11 cellular contexts compared by ENCODE assay signal in the genomic region with DNA sequence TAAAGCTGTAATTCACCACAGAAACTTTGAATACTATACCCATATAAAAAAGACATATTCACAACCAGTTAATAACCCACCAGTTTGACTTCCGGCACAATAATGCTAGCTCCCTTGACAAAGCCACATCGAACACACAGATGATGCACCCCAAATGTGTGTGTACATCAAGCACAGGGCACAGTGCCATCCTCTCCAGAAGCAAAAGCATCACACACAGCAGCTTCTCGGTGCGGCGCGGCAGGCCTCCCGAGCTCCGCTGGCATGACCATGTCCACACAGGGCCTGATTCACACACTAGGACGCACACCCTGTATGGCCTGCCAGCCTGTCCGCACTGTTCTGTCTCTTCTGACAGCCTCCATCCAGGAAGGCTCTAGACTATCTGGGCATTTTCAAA.
A peak's percentile ranks its signal among the peaks of the same experiment; 100 is the strongest.
DNase-seq lines count a peak whose midpoint lies in the region; ATAC-seq lines count a peak whose summit lies in the region.
"Had no signal": no experiment of that assay in that cellular context is flagged by ENCODE, and none has a peak within 500 bp of the region (broad histone marks: within the 10 kb centered on the region; RNA-seq: fewer than 3 reads in every experiment).

No MANE protein-coding gene starts in this region.

- peaks cover 62% of the 10 kb centered on the region for H3K4me1 Mint-ChIP-seq in activated CD8-positive, alpha-beta T cell treated with anti-CD3 and anti-CD28 coated beads, Interleukin-2, amount 10 ng/mL, durations not matched to agents 7 days and 5 days (ENCODE audit: low read depth)
- H3K4me1 Mint-ChIP-seq in activated naive CD4-positive, alpha-beta T cell treated with anti-CD3 and anti-CD28 coated beads for 36 hours (ENCODE audit: low read depth): peaks cover 79% of the 10 kb centered on the region

- intact Hi-C loops in activated naive CD4-positive, alpha-beta T cell treated with anti-CD3 and anti-CD28 coated beads for 36 hours (cut with micrococcal nuclease): loop anchor here (1.0 to 5.0 kb wide), 3 partner anchors 8 to 47 kb away; no protein-coding TSS in a partner anchor

- peak; percentile 82 for ATAC-seq in activated CD8-positive, alpha-beta T cell treated with anti-CD3 and anti-CD28 coated beads, Interleukin-2, amount 10 ng/mL, durations not matched to agents 7 days and 5 days
- no peak for ATAC-seq in HG03520 (IDR thresholded peaks at IDR 0.05; ENCODE audit: unreplicated experiment)
- no peak for ATAC-seq in left lobe of liver
- no peak for ATAC-seq in HG03097 (IDR thresholded peaks at IDR 0.05; ENCODE audit: low FRiP score, unreplicated experiment)
- ATAC-seq: pancreas had no signal

- CTCF ChIA-PET in activated CD8-positive, alpha-beta T cell treated with anti-CD3 and anti-CD28 coated beads, Interleukin-2, amount 10 ng/mL, durations not matched to agents 7 days and 5 days (lab: Charles Lee): interaction anchor here (0.9 to 2.4 kb wide), 7 partner anchors 12 to 492 kb away, joined by 3 to 19 read pairs (median 5); no protein-coding TSS in a partner anchor
- CTCF ChIA-PET in activated naive CD4-positive, alpha-beta T cell treated with anti-CD3 and anti-CD28 coated beads for 36 hours (lab: Charles Lee): interaction anchor here (0.7 to 2.6 kb wide), 12 partner anchors 13 to 290 kb away, joined by 3 to 9 read pairs (median 4); no protein-coding TSS in a partner anchor

- H3K4me3 Mint-ChIP-seq in activated CD8-positive, alpha-beta T cell treated with anti-CD3 and anti-CD28 coated beads, Interleukin-2, amount 10 ng/mL, durations not matched to agents 7 days and 5 days: peak overlapping the region; percentile 67
- H3K4me3 Mint-ChIP-seq in activated naive CD4-positive, alpha-beta T cell treated with anti-CD3 and anti-CD28 coated beads for 36 hours: peak overlapping the region; percentile 74

- H3K27ac Mint-ChIP-seq in activated CD8-positive, alpha-beta T cell treated with anti-CD3 and anti-CD28 coated beads, Interleukin-2, amount 10 ng/mL, durations not matched to agents 7 days and 5 days: peak overlapping the region; percentile 91
- H3K27ac Mint-ChIP-seq in activated naive CD4-positive, alpha-beta T cell treated with anti-CD3 and anti-CD28 coated beads for 36 hours: peak overlapping the region; percentile 93

- H3K9me3 Mint-ChIP-seq in activated CD8-positive, alpha-beta T cell treated with anti-CD3 and anti-CD28 coated beads, Interleukin-2, amount 10 ng/mL, durations not matched to agents 7 days and 5 days (ENCODE audit: insufficient read depth): no peaks in the 10 kb centered on the region
- no peaks in the 10 kb centered on the region for H3K9me3 Mint-ChIP-seq in activated naive CD4-positive, alpha-beta T cell treated with anti-CD3 and anti-CD28 coated beads for 36 hours

- H3K4me3 ChIP-seq in Jurkat, Clone E6-1 (ENCODE audit: low read length): no peak overlapping the region
- H3K4me3 ChIP-seq: pancreas, skin epidermis had no signal

- H3K27me3 Mint-ChIP-seq in activated CD8-positive, alpha-beta T cell treated with anti-CD3 and anti-CD28 coated beads, Interleukin-2, amount 10 ng/mL, durations not matched to agents 7 days and 5 days (ENCODE audit: low read depth): no peaks in the 10 kb centered on the region
- no peaks in the 10 kb centered on the region for H3K27me3 Mint-ChIP-seq in activated naive CD4-positive, alpha-beta T cell treated with anti-CD3 and anti-CD28 coated beads for 36 hours (ENCODE audit: low read depth)

- H3K36me3 Mint-ChIP-seq in activated CD8-positive, alpha-beta T cell treated with anti-CD3 and anti-CD28 coated beads, Interleukin-2, amount 10 ng/mL, durations not matched to agents 7 days and 5 days (ENCODE audit: low read depth): peaks cover 73% of the 10 kb centered on the region
- H3K36me3 Mint-ChIP-seq in activated naive CD4-positive, alpha-beta T cell treated with anti-CD3 and anti-CD28 coated beads for 36 hours (ENCODE audit: low read depth): peaks cover 77% of the 10 kb centered on the region

- POLR2A ChIA-PET in activated CD8-positive, alpha-beta T cell treated with anti-CD3 and anti-CD28 coated beads, Interleukin-2, amount 10 ng/mL, durations not matched to agents 7 days and 5 days (lab: Charles Lee): interaction anchor here (0.8 to 1.5 kb wide), 6 partner anchors 27 to 79 kb away, joined by 3 to 5 read pairs (median 4); no protein-coding TSS in a partner anchor

- DNase-seq in Jurkat, Clone E6-1 (ENCODE audit: low read depth, low spot score): peak; percentile 84
- peak; percentile 62 for DNase-seq in activated CD8-positive, alpha-beta T cell treated with anti-CD3 and anti-CD28 coated beads, Interleukin-2, amount 10 ng/mL, durations not matched to agents 7 days and 5 days
- peak; percentile 73 for DNase-seq in activated naive CD4-positive, alpha-beta T cell treated with anti-CD3 and anti-CD28 coated beads for 36 hours
- peak; percentile 43 for DNase-seq in stimulated activated CD4-positive, alpha-beta T cell treated with anti-CD3 and anti-CD28 coated beads, Interleukin-1b, Interleukin-23, amount 100 ng/mL, for 48 hours
- no peak for DNase-seq in NCI-H187 (lab: John Stamatoyannopoulos, UW)
- DNase-seq in left lobe of liver (ENCODE audit: low spot score): no peak
- DNase-seq: DMS53, pancreas had no signal

Comparison
In these comparisons a context has a peak if more than half of its experiments do, and no peak if none do; other contexts are left out.
1. DNase-seq: peak in Jurkat, Clone E6-1 (single experiment), activated CD8-positive, alpha-beta T cell treated with anti-CD3 and anti-CD28 coated beads, Interleukin-2, amount 10 ng/mL, durations not matched to agents 7 days and 5 days (single experiment), activated naive CD4-positive, alpha-beta T cell treated with anti-CD3 and anti-CD28 coated beads for 36 hours (single experiment) and stimulated activated CD4-positive, alpha-beta T cell treated with anti-CD3 and anti-CD28 coated beads, Interleukin-1b, Interleukin-23, amount 100 ng/mL, for 48 hours (single experiment); none in NCI-H187 (0 of 2) and left lobe of liver (single experiment).